In genomic region chr18:1102848-1103247, GRCh38 we compare ENCODE assay signal across 21 cellular contexts.
"Had no signal": no experiment of that assay in that cellular context is flagged by ENCODE, and none has a peak within 500 bp of the region (broad histone marks: within the 10 kb centered on the region; RNA-seq: fewer than 3 reads in every experiment).

No MANE protein-coding gene starts in this region.

- H3K79me2 ChIP-seq: hepatocyte had no signal

- FAIRE-seq: colon, endothelial cell of umbilical vein, kidney had no signal

- H3K27ac ChIP-seq: foreskin keratinocyte, hepatocyte, right atrium auricular region, sigmoid colon, skin epidermis, vagina had no signal

- H2AFZ ChIP-seq: hepatocyte had no signal

- H3K36me3 ChIP-seq: right atrium auricular region, sigmoid colon, vagina had no signal

- H3K4me3 Mint-ChIP-seq: dendritic cell treated with granulocyte-macrophage colony-stimulating factor and Interleukin-4, amounts not matched to agents 40 ng/mL and 50 ng/mL, for 4 days; nephron; type B pancreatic cell had no signal

- H3K4me3 ChIP-seq: hepatocyte, lung, right atrium auricular region, sigmoid colon, skin epidermis, vagina had no signal

- DNase-seq: erythroblast; foreskin keratinocyte; head of caudate nucleus; kidney; left colon; left ventricle myocardium superior; midbrain; posterior cingulate gyrus; sigmoid colon; stimulated activated CD4-positive, alpha-beta T cell treated with anti-CD3 and anti-CD28 coated beads, Interleukin-12 subunit alpha, Interleukin-12 subunit beta, amount 100 ng/mL, for 4 hours; stimulated activated naive CD4-positive, alpha-beta T cell treated with Interleukin-2 at 50 U/mL for 16 hours had no signal

- H3K27ac Mint-ChIP-seq: dendritic cell treated with granulocyte-macrophage colony-stimulating factor and Interleukin-4, amounts not matched to agents 40 ng/mL and 50 ng/mL, for 4 days; type B pancreatic cell had no signal

- H3K9me3 Mint-ChIP-seq: nephron, type B pancreatic cell had no signal

- H3K9me3 ChIP-seq: right atrium auricular region, sigmoid colon, vagina had no signal

- H3K4me2 ChIP-seq: hepatocyte had no signal

- H3K27me3 ChIP-seq: foreskin keratinocyte, hepatocyte, right atrium auricular region, sigmoid colon, vagina had no signal

- H3K4me1 ChIP-seq: foreskin keratinocyte, right atrium auricular region, sigmoid colon, vagina had no signal

- H3K36me3 Mint-ChIP-seq: type B pancreatic cell had no signal

- ATAC-seq: foreskin keratinocyte, left colon, left ventricle myocardium superior had no signal

- H3K27me3 Mint-ChIP-seq: dendritic cell treated with granulocyte-macrophage colony-stimulating factor and Interleukin-4, amounts not matched to agents 40 ng/mL and 50 ng/mL, for 4 days had no signal
